Comparison of ENCODE assay signal across 29 cellular contexts in genomic region chr3:19775744-19776143, GRCh38.
"Had no signal": no experiment of that assay in that cellular context is flagged by ENCODE, and none has a peak within 500 bp of the region (broad histone marks: within the 10 kb centered on the region; RNA-seq: fewer than 3 reads in every experiment).

No MANE protein-coding gene starts in this region.

- H3K4me1 Mint-ChIP-seq: activated CD4-positive, alpha-beta T cell treated with anti-CD3 and anti-CD28 coated beads for 36 hours; activated CD4-positive, alpha-beta T cell treated with anti-CD3 and anti-CD28 coated beads, Interleukin-2, amount 10 ng/mL, durations not matched to agents 7 days and 5 days; activated naive CD8-positive, alpha-beta T cell treated with anti-CD3 and anti-CD28 coated beads, Interleukin-2, amount 50 U/mL, for 24 hours; brain had no signal

- H3K36me3 ChIP-seq: Peyer's patch, SJSA1 had no signal

- ATAC-seq: activated CD4-positive, alpha-beta T cell treated with anti-CD3 and anti-CD28 coated beads for 36 hours; activated CD4-positive, CD25-positive, alpha-beta regulatory T cell treated with anti-CD3 and anti-CD28 coated beads, Interleukin-2, amount 50 U/mL, for 24 hours; activated naive CD8-positive, alpha-beta T cell treated with anti-CD3 and anti-CD28 coated beads, Interleukin-2, amount 50 U/mL, for 24 hours; activated T-cell treated with anti-CD3 and anti-CD28 coated beads, Interleukin-2, amount 50 U/mL, for 4 hours; PC-3 had no signal

- H3K9me3 ChIP-seq: Peyer's patch, SJSA1, SK-N-SH had no signal

- H3K4me3 ChIP-seq: Peyer's patch, SJSA1 had no signal

- H3K36me3 Mint-ChIP-seq: activated naive CD8-positive, alpha-beta T cell; brain had no signal

- DNase-seq: activated CD4-positive, alpha-beta T cell treated with anti-CD3 and anti-CD28 coated beads for 36 hours; activated CD4-positive, alpha-beta T cell treated with anti-CD3 and anti-CD28 coated beads, Interleukin-2, amount 10 ng/mL, durations not matched to agents 7 days and 5 days; activated CD4-positive, alpha-beta T cell treated with anti-CD3 and anti-CD28 coated beads, Interleukin-2, amount 50 U/mL, for 48 hours; activated CD8-positive, alpha-beta memory T cell treated with anti-CD3 and anti-CD28 coated beads, Interleukin-2, amount 50 U/mL, for 4 hours; activated gamma-delta T cell treated with Interleukin-2 at 50 U/mL for 16 hours; activated naive CD4-positive, alpha-beta T cell treated with anti-CD3 and anti-CD28 coated beads for 36 hours; activated naive CD8-positive, alpha-beta T cell treated with anti-CD3 and anti-CD28 coated beads, Interleukin-2, amount 50 U/mL, for 24 hours; activated T-cell treated with anti-CD3 and anti-CD28 coated beads for 4 hours; activated T-cell treated with anti-CD3 and anti-CD28 coated beads, Interleukin-2, amount 50 U/mL, for 4 hours; anterior cingulate cortex; caudate nucleus; NCI-H1092 treated with DMSO at 0.1 percent for 48 hours; NCI-H1417 treated with DMSO at 0.1 percent for 48 hours; NCI-H187 treated with DMSO at 0.1 percent for 48 hours; NCI-H2081 treated with DMSO at 0.1 percent for 48 hours; NCI-H345; NCI-H524 treated with DMSO at 0.1 percent for 48 hours; PC-3; Peyer's patch; RPMI8226; SHP77 treated with DMSO at 0.1 percent for 48 hours; SK-N-SH had no signal

- H3K27me3 Mint-ChIP-seq: activated CD4-positive, alpha-beta T cell treated with anti-CD3 and anti-CD28 coated beads, Interleukin-2, amount 10 ng/mL, durations not matched to agents 7 days and 5 days; activated naive CD8-positive, alpha-beta T cell; activated naive CD8-positive, alpha-beta T cell treated with anti-CD3 and anti-CD28 coated beads, Interleukin-2, amount 50 U/mL, for 24 hours had no signal

- H3K4me3 Mint-ChIP-seq: activated CD4-positive, alpha-beta T cell treated with anti-CD3 and anti-CD28 coated beads for 36 hours; activated CD4-positive, alpha-beta T cell treated with anti-CD3 and anti-CD28 coated beads, Interleukin-2, amount 10 ng/mL, durations not matched to agents 7 days and 5 days; activated naive CD4-positive, alpha-beta T cell treated with anti-CD3 and anti-CD28 coated beads for 36 hours; activated naive CD8-positive, alpha-beta T cell; activated naive CD8-positive, alpha-beta T cell treated with anti-CD3 and anti-CD28 coated beads, Interleukin-2, amount 50 U/mL, for 24 hours; activated T-cell treated with anti-CD3 and anti-CD28 coated beads, Interleukin-2, amount 50 U/mL, for 4 hours; activated T-helper 1 cell treated with anti-CD3 and anti-CD28 coated beads, Interleukin-12 subunit alpha, Interleukin-12 subunit beta, Interleukin-2, Interleukin-4 antibody, amounts not matched to agents 30 ng/mL and 10 ng/mL and 1 ng/mL, durations not matched to agents 14 hours and 24 hours and 36 hours; brain; T-helper 1 cell treated with Interleukin-12 subunit alpha and Interleukin-12 subunit beta and Interleukin-4 antibody, amounts not matched to agents 30 μg/mL and 1 μg/mL, for 36 hours; T-helper 2 cell treated with Interferon-gamma antibody and Interleukin-4, amounts not matched to agents 5 μg/mL and 100 μg/mL, for 36 hours had no signal

- H3K27ac ChIP-seq: Peyer's patch, SJSA1 had no signal

- H3K4me1 ChIP-seq: SJSA1 had no signal

- H3K9me3 Mint-ChIP-seq: activated CD4-positive, alpha-beta T cell treated with anti-CD3 and anti-CD28 coated beads, Interleukin-2, amount 10 ng/mL, durations not matched to agents 7 days and 5 days; activated naive CD4-positive, alpha-beta T cell treated with anti-CD3 and anti-CD28 coated beads for 36 hours; activated naive CD8-positive, alpha-beta T cell treated with anti-CD3 and anti-CD28 coated beads, Interleukin-2, amount 50 U/mL, for 24 hours; activated T-cell treated with anti-CD3 and anti-CD28 coated beads, Interleukin-2, amount 50 U/mL, for 4 hours; activated T-helper 1 cell treated with anti-CD3 and anti-CD28 coated beads, Interleukin-12 subunit alpha, Interleukin-12 subunit beta, Interleukin-2, Interleukin-4 antibody, amounts not matched to agents 30 ng/mL and 10 ng/mL and 1 ng/mL, durations not matched to agents 14 hours and 24 hours and 36 hours; T-helper 1 cell treated with Interleukin-12 subunit alpha and Interleukin-12 subunit beta and Interleukin-4 antibody, amounts not matched to agents 30 μg/mL and 1 μg/mL, for 36 hours; T-helper 2 cell treated with Interferon-gamma antibody and Interleukin-4, amounts not matched to agents 5 μg/mL and 100 μg/mL, for 36 hours had no signal

- H3K27me3 ChIP-seq: Peyer's patch, SJSA1 had no signal

- H3K9ac ChIP-seq: SK-N-SH had no signal

- H3K9me2 ChIP-seq: SK-N-SH had no signal

- H3K27ac Mint-ChIP-seq: activated CD4-positive, alpha-beta T cell treated with anti-CD3 and anti-CD28 coated beads for 36 hours; activated CD4-positive, alpha-beta T cell treated with anti-CD3 and anti-CD28 coated beads, Interleukin-2, amount 10 ng/mL, durations not matched to agents 7 days and 5 days; activated naive CD4-positive, alpha-beta T cell treated with anti-CD3 and anti-CD28 coated beads for 36 hours; activated naive CD8-positive, alpha-beta T cell; activated naive CD8-positive, alpha-beta T cell treated with anti-CD3 and anti-CD28 coated beads, Interleukin-2, amount 50 U/mL, for 24 hours; activated T-helper 1 cell treated with anti-CD3 and anti-CD28 coated beads, Interleukin-12 subunit alpha, Interleukin-12 subunit beta, Interleukin-2, Interleukin-4 antibody, amounts not matched to agents 30 ng/mL and 10 ng/mL and 1 ng/mL, durations not matched to agents 14 hours and 24 hours and 36 hours; brain; T-helper 1 cell treated with Interleukin-12 subunit alpha and Interleukin-12 subunit beta and Interleukin-4 antibody, amounts not matched to agents 30 μg/mL and 1 μg/mL, for 36 hours; T-helper 2 cell treated with Interferon-gamma antibody and Interleukin-4, amounts not matched to agents 5 μg/mL and 100 μg/mL, for 36 hours had no signal

- H3K4me2 ChIP-seq: SK-N-SH had no signal
